14 cellular contexts compared by ENCODE assay signal in the genomic region with DNA sequence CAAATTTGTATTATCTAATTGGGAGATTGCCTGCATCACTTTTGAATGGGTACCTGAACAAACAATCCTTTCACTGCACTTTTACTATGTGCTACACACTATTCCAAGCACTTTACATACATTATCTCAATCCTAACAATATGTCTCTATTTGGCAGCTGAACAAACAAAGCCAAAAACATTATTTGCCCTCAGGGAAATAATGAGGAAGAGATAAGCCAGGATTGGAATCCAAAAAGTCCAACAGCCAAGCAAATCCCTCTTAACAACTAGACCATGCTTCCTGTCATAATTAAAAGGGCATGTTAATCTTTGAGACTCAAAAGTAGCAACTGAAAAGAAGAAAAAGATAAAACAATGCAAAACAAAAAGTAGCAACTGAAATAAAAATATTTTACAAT. TPM values are rescaled to one million over a fixed set of nuclear protein-coding genes. Genes with fewer than 3 reads are reported as not detected.
A peak's percentile ranks its signal among the peaks of the same experiment; 100 is the strongest.
DNase-seq lines count a peak whose midpoint lies in the region; ATAC-seq and FAIRE-seq lines count a peak whose summit lies in the region.
"Had no signal": no experiment of that assay in that cellular context is flagged by ENCODE, and none has a peak within 500 bp of the region (broad histone marks: within the 10 kb centered on the region; RNA-seq: fewer than 3 reads in every experiment).

No MANE protein-coding gene starts in this region.

- peak; percentile 24 for DNase-seq in COLO668 (lab: John Stamatoyannopoulos, UW; ENCODE audit: unreplicated experiment)
- peak; percentile 7 for DNase-seq in LHCN-M2 (ENCODE audit: low read depth)
- DNase-seq in NCI-H510A treated with DMSO at 0.1 percent for 48 hours (lab: John Stamatoyannopoulos, UW): peak; percentile 91
- no peak for DNase-seq in activated gamma-delta T cell (lab: John Stamatoyannopoulos, UW)
- DNase-seq in SKM-1 treated with dmso at 0.1 percent for 144 hours (lab: John Stamatoyannopoulos, UW; ENCODE audit: unreplicated experiment): no peak
- no peak for DNase-seq in HPDE6-E6E7 (ENCODE audit: extremely low spot score)
- DNase-seq: IMR-90; mesendoderm; NCI-H524 treated with DMSO at 0.1 percent for 48 hours; pancreas; stimulated activated CD4-positive, alpha-beta T cell treated with anti-CD3 and anti-CD28 coated beads, Interleukin-1b, Interleukin-23, amount 100 ng/mL, for 48 hours had no signal

- peak; percentile 83 for FAIRE-seq in endometrium (lab: Jason Lieb, UNC)
- FAIRE-seq: pancreas had no signal

- ATAC-seq in HG03196 (IDR thresholded peaks at IDR 0.05; ENCODE audit: unreplicated experiment): no peak
- ATAC-seq: pancreas; stimulated activated memory B cell treated with anti-CD40 and anti-IgM and Interleukin-4, amounts not matched to agents 10 μg/mL and 1 μg/mL and 100 μg/mL, for 72 hours had no signal

RNA-seq across cellular contexts. Expression of a gene that starts 32.1 kb away (rescaled TPM):
- total RNA-seq in LHCN-M2 (2014; rRNA removed): 41.2 and 42.1 TPM in 2 replicates
- polyA plus RNA-seq in LHCN-M2 (2012): 14.9 TPM

Comparison
In these comparisons a context has a peak if more than half of its experiments do, and no peak if none do; other contexts are left out.
1. DNase-seq: peak in COLO668 (single experiment), LHCN-M2 (single experiment) and NCI-H510A treated with DMSO at 0.1 percent for 48 hours (single experiment); none in activated gamma-delta T cell (single experiment), SKM-1 treated with dmso at 0.1 percent for 144 hours (single experiment) and HPDE6-E6E7 (single experiment).